In the genomic region with DNA sequence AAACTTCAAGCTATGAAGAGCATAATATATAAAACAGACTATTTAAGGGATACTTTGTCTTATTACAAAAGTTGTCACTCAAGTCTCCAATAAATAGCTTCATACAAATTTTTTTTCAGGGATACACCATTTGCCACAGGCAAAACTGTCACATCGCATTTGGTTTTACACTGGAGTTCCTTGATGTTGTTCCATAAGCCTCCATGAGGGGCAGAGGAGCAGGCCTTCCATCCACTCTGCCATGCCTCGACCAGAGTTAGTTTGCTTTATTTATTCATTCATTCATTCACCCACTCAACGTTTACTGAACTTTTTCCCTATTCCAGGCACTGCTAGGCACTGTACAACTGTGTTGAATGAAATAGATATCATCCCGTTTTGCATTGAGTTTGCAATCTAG, we compare ENCODE assay signal across 12 cellular contexts.
A peak's percentile ranks its signal among the peaks of the same experiment; 100 is the strongest.
DNase-seq lines count a peak whose midpoint lies in the region; TF ChIP-seq lines count a peak whose summit lies in the region.
"Had no signal": no experiment of that assay in that cellular context is flagged by ENCODE, and none has a peak within 500 bp of the region (broad histone marks: within the 10 kb centered on the region; RNA-seq: fewer than 3 reads in every experiment).

No MANE protein-coding gene starts in this region.

- H3K27me3 Mint-ChIP-seq in chondrocyte (ENCODE audit: low read depth) (no peaks in the 10 kb centered on the region), nephron progenitor cell (ENCODE audit: low read depth, poor library complexity) (no peaks in the 10 kb centered on the region)
- H3K27me3 Mint-ChIP-seq: CD8-positive, alpha-beta memory T cell had no signal

- H3K36me3 Mint-ChIP-seq in chondrocyte (ENCODE audit: low read depth) = no peaks in the 10 kb centered on the region
- H3K36me3 Mint-ChIP-seq in nephron progenitor cell (ENCODE audit: low read depth) = no peaks in the 10 kb centered on the region
- H3K36me3 Mint-ChIP-seq: CD8-positive, alpha-beta memory T cell had no signal

- no peak overlapping the region for H3K4me2 ChIP-seq in Loucy (ENCODE audit: low read depth, low read length, poor library complexity, severe bottlenecking)

- intact Hi-C loops in colonic mucosa (cut with DNase I) = no loop called here

- H3K79me2 ChIP-seq in Loucy (ENCODE audit: insufficient read depth, low read length) = no peaks in the 10 kb centered on the region

- no peak overlapping the region for H3K27ac ChIP-seq in colonic mucosa
- H3K27ac ChIP-seq: epithelial cell of prostate, suprapubic skin had no signal

- H3K9me3 Mint-ChIP-seq in chondrocyte (ENCODE audit: low read depth) (peaks cover 9% of the 10 kb centered on the region), nephron progenitor cell (peaks cover 26% of the 10 kb centered on the region)

- H3K4me1 Mint-ChIP-seq in chondrocyte (ENCODE audit: low read depth) (no peaks in the 10 kb centered on the region), nephron progenitor cell (no peaks in the 10 kb centered on the region)
- H3K4me1 Mint-ChIP-seq: CD8-positive, alpha-beta memory T cell had no signal

- H3K9ac ChIP-seq in Loucy (ENCODE audit: low read depth, low read length, poor library complexity, severe bottlenecking) = no peak overlapping the region
- H3K9ac ChIP-seq in colonic mucosa (ENCODE audit: low read depth in 2 of 2, low read length in 2 of 2) = no peak overlapping the region

- H3K4me1 ChIP-seq in Loucy (ENCODE audit: insufficient read depth, low read length, poor library complexity, severe bottlenecking) (no peaks in the 10 kb centered on the region), colonic mucosa (no peaks in the 10 kb centered on the region)
- H3K4me1 ChIP-seq: suprapubic skin had no signal

- H4K20me1 ChIP-seq in Loucy (ENCODE audit: insufficient read depth, low read length, poor library complexity, severe bottlenecking) = no peaks in the 10 kb centered on the region

- H3K27me3 ChIP-seq in Loucy (ENCODE audit: insufficient read depth, low read length, poor library complexity, severe bottlenecking) = no peaks in the 10 kb centered on the region
- no peaks in the 10 kb centered on the region for H3K27me3 ChIP-seq in colonic mucosa
- H3K27me3 ChIP-seq: suprapubic skin had no signal

- H3F3A ChIP-seq in Loucy (ENCODE audit: low read depth) = no peaks in the 10 kb centered on the region

- no peak overlapping the region for H2AFZ ChIP-seq in Loucy (ENCODE audit: low read length)

- H3K4me3 Mint-ChIP-seq in chondrocyte (ENCODE audit: unreplicated experiment) (no peak overlapping the region), nephron progenitor cell (no peak overlapping the region)
- H3K4me3 Mint-ChIP-seq: CD8-positive, alpha-beta memory T cell had no signal

- H3K36me3 ChIP-seq in Loucy (ENCODE audit: insufficient read depth, low read length) (no peaks in the 10 kb centered on the region), colonic mucosa (no peaks in the 10 kb centered on the region)
- H3K36me3 ChIP-seq: suprapubic skin had no signal

- H3K27ac Mint-ChIP-seq in chondrocyte (ENCODE audit: unreplicated experiment) (no peak overlapping the region), nephron progenitor cell (no peak overlapping the region)
- H3K27ac Mint-ChIP-seq: CD8-positive, alpha-beta memory T cell had no signal

- H3K9me2 ChIP-seq in Loucy (replicated peaks; ENCODE audit: low read depth, low read length) = no peaks in the 10 kb centered on the region

- H3K9me3 ChIP-seq in Loucy (ENCODE audit: insufficient read depth, low read depth, low read length) = peaks cover 3% of the 10 kb centered on the region; the same call in 1 of the 2 replicates
- no peaks in the 10 kb centered on the region for H3K9me3 ChIP-seq in colonic mucosa

- DNase-seq in ELR (ENCODE audit: low read depth) (peak; percentile 2), chondrocyte (ENCODE audit: low spot score) (no peak), nephron progenitor cell (no peak), nucleus accumbens (lab: John Stamatoyannopoulos, UW) (no peak), colonic mucosa (no peak), GF-D8 (lab: John Stamatoyannopoulos, UW) (no peak)
- DNase-seq in activated CD4-positive, alpha-beta T cell treated with anti-CD3 and anti-CD28 coated beads for 4 hours = no peak
- DNase-seq: CD8-positive, alpha-beta memory T cell; NCI-H2029 had no signal

- H3K4me3 ChIP-seq in Loucy (ENCODE audit: low read length, poor library complexity, severe bottlenecking) (no peak overlapping the region), colonic mucosa (no peak overlapping the region)
- H3K4me3 ChIP-seq: suprapubic skin had no signal

- peak; percentile 37 for TF ChIP-seq CTCF in Loucy (conservative IDR thresholded peaks at IDR 0.05; ENCODE audit: low read length)
- TF ChIP-seq CTCF in chondrocyte (IDR thresholded peaks at IDR 0.05) = peak; percentile 20
- peak; percentile 35 for TF ChIP-seq CTCF in nephron progenitor cell (IDR thresholded peaks at IDR 0.05)
- TF ChIP-seq CTCF in colonic mucosa (IDR thresholded peaks at IDR 0.05) = no peak
